ENCODE assay signal across 24 cellular contexts in the genomic region with DNA sequence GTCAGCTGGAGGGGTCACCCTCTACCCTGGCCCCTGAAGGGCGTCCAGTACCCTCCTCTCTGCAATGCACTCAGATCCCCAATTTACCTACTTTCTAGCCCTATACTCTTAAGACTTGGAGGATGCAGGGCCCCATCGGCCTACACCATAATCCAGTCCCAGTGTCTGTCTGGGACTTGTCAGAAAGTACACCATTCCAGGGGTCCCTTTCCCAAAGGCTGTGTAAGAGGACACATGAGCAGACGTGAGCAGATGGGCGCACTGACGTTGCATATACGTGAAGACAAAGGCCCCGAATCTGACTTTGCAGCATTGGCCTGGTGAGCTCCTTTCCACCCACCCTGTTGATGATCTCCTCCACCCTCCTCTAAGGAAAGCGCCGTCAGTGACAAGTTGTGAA. TPM values are rescaled to one million over a fixed set of nuclear protein-coding genes. Genes with fewer than 3 reads are reported as not detected.
DNase-seq lines count a peak whose midpoint lies in the region; ATAC-seq and TF ChIP-seq lines count a peak whose summit lies in the region.
"Had no signal": no experiment of that assay in that cellular context is flagged by ENCODE, and none has a peak within 500 bp of the region (broad histone marks: within the 10 kb centered on the region; RNA-seq: fewer than 3 reads in every experiment).

No MANE protein-coding gene starts in this region.

- TF ChIP-seq CTCF in heart left ventricle (IDR thresholded peaks at IDR 0.05): no peak

- H3K27me3 Mint-ChIP-seq in stimulated activated memory B cell treated with anti-CD40 and anti-IgM and Interleukin-4, amounts not matched to agents 10 μg/mL and 1 μg/mL and 100 μg/mL, for 72 hours: no peaks in the 10 kb centered on the region
- no peaks in the 10 kb centered on the region for H3K27me3 Mint-ChIP-seq in activated CD4-positive, alpha-beta T cell treated with anti-CD3 and anti-CD28 coated beads for 36 hours
- H3K27me3 Mint-ChIP-seq: CD4-positive, alpha-beta T cell had no signal

- 93 to 96% (median 94%) methylated on average over 9 of the region's 9 CpGs for WGBS in heart left ventricle, 4 donors

- CTCF ChIA-PET in activated CD4-positive, alpha-beta T cell treated with anti-CD3 and anti-CD28 coated beads for 36 hours (lab: Charles Lee): no interaction called here

- peak; percentile 53 for DNase-seq in cardiac septum (ENCODE audit: low spot score)
- DNase-seq in heart left ventricle: no peak
- peak; percentile 29 for DNase-seq in islet precursor cell
- DNase-seq in activated CD4-positive, alpha-beta T cell treated with anti-CD3 and anti-CD28 coated beads for 36 hours: no peak
- DNase-seq in activated CD4-positive, alpha-beta T cell treated with anti-CD3 and anti-CD28 coated beads for 48 hours: no peak
- DNase-seq: 8988T; ACHN; AML-193; BE2C; CD4-positive, alpha-beta T cell; CD8-positive, alpha-beta memory T cell; DMS 273 treated with DMSO at 0.1 percent for 48 hours; DMS79; EL; GDM1; GM23248; H7; HCEC 1CT had no signal

- peaks cover 0 to 30% (median 3%) of the 10 kb centered on the region in 12 donors for H3K4me1 ChIP-seq in heart left ventricle
- H3K4me1 ChIP-seq: A549; BE2C; BLaER1 treated with 17β-estradiol and CSF1 and Interleukin-3, amounts not matched to agents 10 nM and 100 nM had no signal

- intact Hi-C loops in cardiac septum (cut with DNase I) (no loop called here), heart left ventricle (cut with DNase I) (no loop called here)
- intact Hi-C loops in activated CD4-positive, alpha-beta T cell treated with anti-CD3 and anti-CD28 coated beads for 36 hours (cut with DNase I, micrococcal nuclease): no loop called here

- no peaks in the 10 kb centered on the region for H3K9me3 ChIP-seq in heart left ventricle
- H3K9me3 ChIP-seq: A549; BE2C; BLaER1 treated with 17β-estradiol and CSF1 and Interleukin-3, amounts not matched to agents 10 nM and 100 nM had no signal

- H3K9me3 Mint-ChIP-seq in stimulated activated memory B cell treated with anti-CD40 and anti-IgM and Interleukin-4, amounts not matched to agents 10 μg/mL and 1 μg/mL and 100 μg/mL, for 72 hours: no peaks in the 10 kb centered on the region
- H3K9me3 Mint-ChIP-seq in activated CD4-positive, alpha-beta T cell treated with anti-CD3 and anti-CD28 coated beads for 36 hours (ENCODE audit: low read depth): no peaks in the 10 kb centered on the region
- H3K9me3 Mint-ChIP-seq: CD4-positive, alpha-beta T cell; CD8-positive, alpha-beta memory T cell had no signal

- POLR2A ChIA-PET in activated CD4-positive, alpha-beta T cell treated with anti-CD3 and anti-CD28 coated beads for 36 hours (lab: Charles Lee): no interaction called here

- H3K4me3 ChIP-seq in heart left ventricle: no peak overlapping the region
- H3K4me3 ChIP-seq: A549; BLaER1 treated with 17β-estradiol and CSF1 and Interleukin-3, amounts not matched to agents 10 nM and 100 nM; GM12878; GM23248 had no signal

- no peak for TF ChIP-seq POLR2A in heart left ventricle (IDR thresholded peaks at IDR 0.05)

- H3K36me3 ChIP-seq in heart left ventricle: no peaks in the 10 kb centered on the region
- H3K36me3 ChIP-seq: BE2C; BLaER1 treated with 17β-estradiol and CSF1 and Interleukin-3, amounts not matched to agents 10 nM and 100 nM had no signal

- H3K27me3 ChIP-seq in heart left ventricle: no peaks in the 10 kb centered on the region
- H3K27me3 ChIP-seq: BE2C; BLaER1 treated with 17β-estradiol and CSF1 and Interleukin-3, amounts not matched to agents 10 nM and 100 nM had no signal

- no peaks in the 10 kb centered on the region for H3K36me3 Mint-ChIP-seq in stimulated activated memory B cell treated with anti-CD40 and anti-IgM and Interleukin-4, amounts not matched to agents 10 μg/mL and 1 μg/mL and 100 μg/mL, for 72 hours
- H3K36me3 Mint-ChIP-seq in activated CD4-positive, alpha-beta T cell treated with anti-CD3 and anti-CD28 coated beads for 36 hours (ENCODE audit: low read depth): no peaks in the 10 kb centered on the region
- H3K36me3 Mint-ChIP-seq: CD14-positive monocyte; CD8-positive, alpha-beta memory T cell had no signal

- ATAC-seq in heart left ventricle (no peak), HG02571 (IDR thresholded peaks at IDR 0.05; ENCODE audit: unreplicated experiment) (no peak)
- ATAC-seq in stimulated activated memory B cell treated with anti-CD40 and anti-IgM and Interleukin-4, amounts not matched to agents 10 μg/mL and 1 μg/mL and 100 μg/mL, for 72 hours: peak; percentile 3
- no peak for ATAC-seq in activated CD4-positive, alpha-beta T cell treated with anti-CD3 and anti-CD28 coated beads for 36 hours
- ATAC-seq: A549, GM12878 had no signal

- no peak overlapping the region for H3K4me3 Mint-ChIP-seq in stimulated activated memory B cell treated with anti-CD40 and anti-IgM and Interleukin-4, amounts not matched to agents 10 μg/mL and 1 μg/mL and 100 μg/mL, for 72 hours
- H3K4me3 Mint-ChIP-seq in activated CD4-positive, alpha-beta T cell treated with anti-CD3 and anti-CD28 coated beads for 36 hours: no peak overlapping the region
- H3K4me3 Mint-ChIP-seq: CD14-positive monocyte; CD4-positive, alpha-beta T cell; CD8-positive, alpha-beta memory T cell had no signal

- no peaks in the 10 kb centered on the region for H3K4me1 Mint-ChIP-seq in stimulated activated memory B cell treated with anti-CD40 and anti-IgM and Interleukin-4, amounts not matched to agents 10 μg/mL and 1 μg/mL and 100 μg/mL, for 72 hours
- H3K4me1 Mint-ChIP-seq in activated CD4-positive, alpha-beta T cell treated with anti-CD3 and anti-CD28 coated beads for 36 hours: no peaks in the 10 kb centered on the region
- H3K4me1 Mint-ChIP-seq: CD14-positive monocyte; CD8-positive, alpha-beta memory T cell had no signal

- H3K27ac Mint-ChIP-seq in stimulated activated memory B cell treated with anti-CD40 and anti-IgM and Interleukin-4, amounts not matched to agents 10 μg/mL and 1 μg/mL and 100 μg/mL, for 72 hours: no peak overlapping the region
- no peak overlapping the region for H3K27ac Mint-ChIP-seq in activated CD4-positive, alpha-beta T cell treated with anti-CD3 and anti-CD28 coated beads for 36 hours
- H3K27ac Mint-ChIP-seq: CD14-positive monocyte; CD4-positive, alpha-beta T cell had no signal

- no peak overlapping the region for H3K27ac ChIP-seq in heart left ventricle
- H3K27ac ChIP-seq: A549; BLaER1 treated with 17β-estradiol and CSF1 and Interleukin-3, amounts not matched to agents 10 nM and 100 nM; GM23248 had no signal

RNA-seq across cellular contexts. Expression of a gene that starts 20.9 kb away (rescaled TPM):
- 37.2 TPM for total RNA-seq in cardiac septum
- 10 to 100 TPM in 7 of 9 donors, 1 to 10 TPM in 2; 7.6 to 44.2 (median 24.0) TPM for total RNA-seq in heart left ventricle
- 1 to 10 TPM; 5.9 to 9.9 TPM for polyA plus RNA-seq in heart left ventricle
- total RNA-seq in activated CD4-positive, alpha-beta T cell treated with anti-CD3 and anti-CD28 coated beads for 36 hours: not detected
- total RNA-seq: CD4-positive, alpha-beta T cell; CD8-positive, alpha-beta memory T cell; GM23248 had no signal
- polyA plus RNA-seq: A549; CD14-positive monocyte; CD8-positive, alpha-beta memory T cell; GM23248 had no signal

Comparison
In these comparisons a context has a peak if more than half of its experiments do, and no peak if none do; other contexts are left out.
1. DNase-seq: peak in cardiac septum (single experiment) and islet precursor cell (single experiment); none in heart left ventricle (0 of 5), activated CD4-positive, alpha-beta T cell treated with anti-CD3 and anti-CD28 coated beads for 36 hours (single experiment) and activated CD4-positive, alpha-beta T cell treated with anti-CD3 and anti-CD28 coated beads for 48 hours (single experiment).
2. RNA of a gene that starts 20.9 kb away (total RNA-seq): 37.2 TPM in cardiac septum (single experiment) and 7.6 to 44.2 TPM in heart left ventricle; not detected in activated CD4-positive, alpha-beta T cell treated with anti-CD3 and anti-CD28 coated beads for 36 hours; every median in the first group is over 4 times any median in the second.